Comparison of ENCODE assay signal across 27 cellular contexts in the genomic region with DNA sequence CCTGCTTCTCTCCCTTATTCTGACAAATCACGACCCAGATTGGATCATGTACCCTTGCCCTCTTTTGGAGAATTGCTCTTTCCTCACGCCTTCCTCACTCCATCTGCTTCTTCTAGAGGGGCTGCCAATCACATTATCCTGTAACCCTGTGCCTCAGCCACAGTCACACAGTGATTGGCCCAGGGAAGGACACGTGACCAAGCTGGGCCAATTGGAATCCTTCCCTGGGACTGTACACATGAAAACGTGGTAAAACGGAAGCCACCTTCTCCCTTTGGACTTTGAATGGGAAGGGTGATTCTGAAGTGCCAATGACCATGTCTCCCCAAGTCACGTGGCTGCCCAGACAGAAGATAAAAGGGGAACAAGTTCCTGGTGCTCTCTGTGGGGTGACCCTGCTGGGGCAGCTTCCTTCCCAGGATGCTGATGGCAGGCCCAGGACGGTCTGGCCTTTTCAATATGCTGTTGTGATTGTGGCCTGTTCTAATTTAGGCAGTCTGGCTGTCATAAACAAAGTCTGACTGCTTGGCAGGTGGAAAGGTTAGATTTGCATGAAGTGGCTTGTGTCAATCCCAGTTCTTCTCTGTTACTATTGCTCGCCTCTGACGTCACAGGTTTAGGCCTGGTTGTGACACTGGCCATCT.
"Had no signal": no experiment of that assay in that cellular context is flagged by ENCODE, and none has a peak within 500 bp of the region (broad histone marks: within the 10 kb centered on the region; RNA-seq: fewer than 3 reads in every experiment).

No MANE protein-coding gene starts in this region.

- H3K9me3 ChIP-seq: ascending aorta, esophagus muscularis mucosa, heart left ventricle, psoas muscle, thoracic aorta had no signal

- H3K27me3 ChIP-seq: ascending aorta had no signal

- H3K79me2 ChIP-seq: parathyroid adenoma had no signal

- H3K4me3 ChIP-seq: ascending aorta, esophagus muscularis mucosa, heart left ventricle, psoas muscle, thoracic aorta had no signal

- DNase-seq: activated CD4-positive, alpha-beta memory T cell treated with anti-CD3 and anti-CD28 coated beads for 36 hours; activated CD4-positive, alpha-beta T cell treated with anti-CD3 and anti-CD28 coated beads, Interleukin-2, amount 10 ng/mL, durations not matched to agents 24 days and 14 days; activated CD4-positive, CD25-positive, alpha-beta regulatory T cell treated with anti-CD3 and anti-CD28 coated beads, Interleukin-2, amount 50 U/mL, for 72 hours; activated CD8-positive, alpha-beta memory T cell treated with anti-CD3 and anti-CD28 coated beads, Interleukin-2, amount 50 U/mL, for 4 hours; activated effector memory CD4-positive, alpha-beta T cell treated with anti-CD3 and anti-CD28 coated beads, Interleukin-2, amount 50 U/mL, for 16 hours; activated naive CD4-positive, alpha-beta T cell treated with anti-CD3 and anti-CD28 coated beads for 36 hours; activated naive CD8-positive, alpha-beta T cell treated with anti-CD3 and anti-CD28 coated beads, Interleukin-2, amount 10 ng/mL, durations not matched to agents 7 days and 5 days; activated T-cell treated with anti-CD3 and anti-CD28 coated beads, Interleukin-2, amount 50 U/mL, for 1 hour; dermis blood vessel endothelial cell; effector CD4-positive, alpha-beta T cell; foreskin keratinocyte; heart left ventricle; naive thymus-derived CD4-positive, alpha-beta T cell; occipital lobe; psoas muscle; stimulated activated naive CD8-positive, alpha-beta T cell treated with anti-CD3 and anti-CD28 coated beads, Interleukin-15, Interleukin-2, amounts not matched to agents 100 U/mL and 50 U/mL, for 24 hours; T1000; trophoblast cell; WERI-Rb-1 had no signal

- H3K4me1 Mint-ChIP-seq: activated CD4-positive, alpha-beta T cell treated with anti-CD3 and anti-CD28 coated beads, Interleukin-2, amount 10 ng/mL, durations not matched to agents 24 days and 14 days; activated naive CD8-positive, alpha-beta T cell treated with anti-CD3 and anti-CD28 coated beads, Interleukin-2, amount 10 ng/mL, durations not matched to agents 7 days and 5 days; central memory CD8-positive, alpha-beta T cell; mesothelial cell of epicardium had no signal

- H3K9me3 Mint-ChIP-seq: activated CD4-positive, alpha-beta memory T cell treated with anti-CD3 and anti-CD28 coated beads for 36 hours; activated CD4-positive, alpha-beta T cell treated with anti-CD3 and anti-CD28 coated beads, Interleukin-2, amount 10 ng/mL, durations not matched to agents 24 days and 14 days; activated naive CD4-positive, alpha-beta T cell treated with anti-CD3 and anti-CD28 coated beads for 36 hours; activated naive CD8-positive, alpha-beta T cell treated with anti-CD3 and anti-CD28 coated beads, Interleukin-2, amount 10 ng/mL, durations not matched to agents 7 days and 5 days; activated T-helper 1 cell treated with anti-CD3 and anti-CD28 coated beads, Interleukin-12 subunit alpha, Interleukin-12 subunit beta, Interleukin-2, Interleukin-4 antibody, amounts not matched to agents 30 ng/mL and 10 ng/mL and 1 ng/mL, durations not matched to agents 14 hours and 24 hours and 36 hours; central memory CD8-positive, alpha-beta T cell; mesothelial cell of epicardium had no signal

- ATAC-seq: foreskin keratinocyte; heart left ventricle; naive thymus-derived CD4-positive, alpha-beta T cell; psoas muscle; stimulated activated naive CD8-positive, alpha-beta T cell treated with anti-CD3 and anti-CD28 coated beads, Interleukin-15, Interleukin-2, amounts not matched to agents 100 U/mL and 50 U/mL, for 24 hours had no signal

- H3K4me1 ChIP-seq: ascending aorta, esophagus muscularis mucosa, foreskin keratinocyte, parathyroid adenoma, psoas muscle had no signal

- H3K36me3 Mint-ChIP-seq: activated CD4-positive, alpha-beta memory T cell treated with anti-CD3 and anti-CD28 coated beads for 36 hours; activated naive CD8-positive, alpha-beta T cell treated with anti-CD3 and anti-CD28 coated beads, Interleukin-2, amount 10 ng/mL, durations not matched to agents 7 days and 5 days; mesothelial cell of epicardium; naive thymus-derived CD4-positive, alpha-beta T cell had no signal

- H3K36me3 ChIP-seq: ascending aorta, esophagus muscularis mucosa, heart left ventricle, thoracic aorta, WERI-Rb-1 had no signal

- H3K27ac Mint-ChIP-seq: activated CD4-positive, alpha-beta memory T cell treated with anti-CD3 and anti-CD28 coated beads for 36 hours; activated CD4-positive, alpha-beta T cell treated with anti-CD3 and anti-CD28 coated beads, Interleukin-2, amount 10 ng/mL, durations not matched to agents 24 days and 14 days; activated naive CD4-positive, alpha-beta T cell treated with anti-CD3 and anti-CD28 coated beads for 36 hours; activated naive CD8-positive, alpha-beta T cell treated with anti-CD3 and anti-CD28 coated beads, Interleukin-2, amount 10 ng/mL, durations not matched to agents 7 days and 5 days; activated T-helper 1 cell treated with anti-CD3 and anti-CD28 coated beads, Interleukin-12 subunit alpha, Interleukin-12 subunit beta, Interleukin-2, Interleukin-4 antibody, amounts not matched to agents 30 ng/mL and 10 ng/mL and 1 ng/mL, durations not matched to agents 14 hours and 24 hours and 36 hours; mesothelial cell of epicardium; naive thymus-derived CD4-positive, alpha-beta T cell had no signal

- H3K27ac ChIP-seq: ascending aorta, esophagus muscularis mucosa, foreskin keratinocyte, heart left ventricle, parathyroid adenoma, psoas muscle, thoracic aorta, WERI-Rb-1 had no signal

- H3K4me3 Mint-ChIP-seq: activated CD4-positive, alpha-beta memory T cell treated with anti-CD3 and anti-CD28 coated beads for 36 hours; activated CD4-positive, alpha-beta T cell treated with anti-CD3 and anti-CD28 coated beads, Interleukin-2, amount 10 ng/mL, durations not matched to agents 24 days and 14 days; activated naive CD4-positive, alpha-beta T cell treated with anti-CD3 and anti-CD28 coated beads for 36 hours; activated naive CD8-positive, alpha-beta T cell treated with anti-CD3 and anti-CD28 coated beads, Interleukin-2, amount 10 ng/mL, durations not matched to agents 7 days and 5 days; activated T-helper 1 cell treated with anti-CD3 and anti-CD28 coated beads, Interleukin-12 subunit alpha, Interleukin-12 subunit beta, Interleukin-2, Interleukin-4 antibody, amounts not matched to agents 30 ng/mL and 10 ng/mL and 1 ng/mL, durations not matched to agents 14 hours and 24 hours and 36 hours; central memory CD8-positive, alpha-beta T cell; mesothelial cell of epicardium; naive thymus-derived CD4-positive, alpha-beta T cell had no signal

- FAIRE-seq: urothelium cell line had no signal

- H2AFZ ChIP-seq: parathyroid adenoma had no signal

- H3K27me3 Mint-ChIP-seq: activated CD4-positive, alpha-beta memory T cell treated with anti-CD3 and anti-CD28 coated beads for 36 hours had no signal
